ENCODE assay signal across 14 cellular contexts in genomic region chr1:36232212-36233031, GRCh38. TPM values are rescaled to one million over a fixed set of nuclear protein-coding genes. Genes with fewer than 3 reads are reported as not detected.
DNase-seq lines count a peak whose midpoint lies in the region; ATAC-seq and TF ChIP-seq lines count a peak whose summit lies in the region.
"Had no signal": no experiment of that assay in that cellular context is flagged by ENCODE, and none has a peak within 500 bp of the region (broad histone marks: within the 10 kb centered on the region; RNA-seq: fewer than 3 reads in every experiment).

No MANE protein-coding gene starts in this region.

- no peaks in the 10 kb centered on the region for H3K9me2 ChIP-seq in SU-DHL-6 (replicated peaks; ENCODE audit: insufficient read depth, low read length)

- peaks cover 34% of the 10 kb centered on the region; the same call in 1 of the 2 replicates for H4K20me1 ChIP-seq in SU-DHL-6 (ENCODE audit: low read depth, low read length)

- peak overlapping the region; percentile 19 for H3K27ac ChIP-seq in right cardiac atrium (ENCODE audit: low read length)
- H3K27ac ChIP-seq in SU-DHL-6 (ENCODE audit: low read depth, low read length): peak overlapping the region; percentile 50
- no peak overlapping the region for H3K27ac ChIP-seq in liver (ENCODE audit: low read depth in 1 of 2, low read length in 2 of 2)

- no peak overlapping the region for H2AFZ ChIP-seq in SU-DHL-6 (ENCODE audit: low read depth, low read length, severe bottlenecking)

- H3K4me2 ChIP-seq in SU-DHL-6 (ENCODE audit: low read depth, low read length, poor library complexity, severe bottlenecking): peak overlapping the region; percentile 9

- ATAC-seq in right cardiac atrium (no peak), Right ventricle myocardium superior (ENCODE audit: poor library complexity) (no peak), GM21515 (IDR thresholded peaks at IDR 0.05; ENCODE audit: unreplicated experiment) (no peak), HG02642 (IDR thresholded peaks at IDR 0.05; ENCODE audit: poor library complexity, unreplicated experiment) (no peak)
- ATAC-seq: SK-N-SH treated with all-trans-retinoic acid at 6 μM for 48 hours had no signal

- no peaks in the 10 kb centered on the region for H3K27me3 ChIP-seq in right cardiac atrium (ENCODE audit: control insufficient read depth, insufficient read depth)
- no peaks in the 10 kb centered on the region for H3K27me3 ChIP-seq in SU-DHL-6 (ENCODE audit: low read length)
- no peaks in the 10 kb centered on the region for H3K27me3 ChIP-seq in liver (ENCODE audit: control insufficient read depth in 4 of 4, insufficient read depth in 4 of 4, low read length in 3 of 4)

- H3K27ac Mint-ChIP-seq in stimulated activated naive CD8-positive, alpha-beta T cell treated with anti-CD3 and anti-CD28 coated beads, Interleukin-15, Interleukin-2, amounts not matched to agents 100 ng/mL and 50 ng/mL, for 24 hours: peak overlapping the region; percentile 14

- H3K9ac ChIP-seq in SU-DHL-6 (ENCODE audit: low read length) (no peak overlapping the region), liver (ENCODE audit: low read depth in 1 of 2, low read length in 2 of 2) (peak overlapping the region in 1 of 2 donors; percentile 20)

- no peaks in the 10 kb centered on the region for H3K27me3 Mint-ChIP-seq in stimulated activated naive CD8-positive, alpha-beta T cell treated with anti-CD3 and anti-CD28 coated beads, Interleukin-15, Interleukin-2, amounts not matched to agents 100 ng/mL and 50 ng/mL, for 24 hours

- peaks cover 99% of the 10 kb centered on the region for H3K79me2 ChIP-seq in SU-DHL-6 (ENCODE audit: insufficient read depth, low read length)

- H3F3A ChIP-seq in SU-DHL-6 (ENCODE audit: insufficient read depth): peaks cover 11% of the 10 kb centered on the region; the same call in 1 of the 2 replicates

- DNase-seq in right cardiac atrium (no peak), Right ventricle myocardium superior (no peak), foreskin melanocyte (no peak)
- DNase-seq: activated gamma-delta T cell, DMS153, kidney, NCI-H1436, substantia nigra had no signal

- no peak for TF ChIP-seq RAD21 in liver (IDR thresholded peaks at IDR 0.05)

- H3K9me3 Mint-ChIP-seq in stimulated activated naive CD8-positive, alpha-beta T cell treated with anti-CD3 and anti-CD28 coated beads, Interleukin-15, Interleukin-2, amounts not matched to agents 100 ng/mL and 50 ng/mL, for 24 hours: no peaks in the 10 kb centered on the region

- peaks cover 62% of the 10 kb centered on the region for H3K4me1 Mint-ChIP-seq in stimulated activated naive CD8-positive, alpha-beta T cell treated with anti-CD3 and anti-CD28 coated beads, Interleukin-15, Interleukin-2, amounts not matched to agents 100 ng/mL and 50 ng/mL, for 24 hours (ENCODE audit: low read depth)

- peak overlapping the region; percentile 3 for H3K4me3 Mint-ChIP-seq in stimulated activated naive CD8-positive, alpha-beta T cell treated with anti-CD3 and anti-CD28 coated beads, Interleukin-15, Interleukin-2, amounts not matched to agents 100 ng/mL and 50 ng/mL, for 24 hours

- TF ChIP-seq CTCF in SU-DHL-6 (IDR thresholded peaks at IDR 0.05; ENCODE audit: insufficient read depth, low read length, poor library complexity, severe bottlenecking) (no peak), liver (IDR thresholded peaks at IDR 0.05; ENCODE audit: low read depth, low read length, missing input control) (no peak)

- H3K36me3 ChIP-seq in SU-DHL-6 (ENCODE audit: low read length) (peaks cover 19% of the 10 kb centered on the region; the same call in 1 of the 2 replicates), liver (ENCODE audit: control insufficient read depth in 4 of 4, insufficient read depth in 3 of 4, low read depth in 1 of 4, low read length in 3 of 4) (peaks cover 4 to 17% (median 8%) of the 10 kb centered on the region in 4 donors)

- intact Hi-C loops in right cardiac atrium (cut with DNase I) (loop anchor here in 2 of 4 donors (10.0 kb wide), 1 partner anchor 52 kb away; no protein-coding TSS in a partner anchor), Right ventricle myocardium superior (cut with DNase I) (no loop called here)

- peaks cover 51% of the 10 kb centered on the region for H3K36me3 Mint-ChIP-seq in stimulated activated naive CD8-positive, alpha-beta T cell treated with anti-CD3 and anti-CD28 coated beads, Interleukin-15, Interleukin-2, amounts not matched to agents 100 ng/mL and 50 ng/mL, for 24 hours (ENCODE audit: low read depth)

- H3K4me1 ChIP-seq in right cardiac atrium (ENCODE audit: control insufficient read depth, insufficient read depth, low read length) (peaks cover 3% of the 10 kb centered on the region), liver (ENCODE audit: control insufficient read depth in 4 of 4, insufficient read depth in 4 of 4, low read length in 3 of 4) (peaks cover 4 to 19% (median 14%) of the 10 kb centered on the region in 4 donors)

- no peaks in the 10 kb centered on the region for H3K9me3 ChIP-seq in right cardiac atrium (ENCODE audit: control insufficient read depth, low read length)
- H3K9me3 ChIP-seq in SU-DHL-6 (ENCODE audit: insufficient read depth, low read length): no peaks in the 10 kb centered on the region
- no peaks in the 10 kb centered on the region for H3K9me3 ChIP-seq in liver (ENCODE audit: control insufficient read depth in 4 of 4, low read length in 3 of 4)

- 82% methylated on average over 10 of the region's 10 CpGs for WGBS in right cardiac atrium
- 72% methylated on average over 10 of the region's 10 CpGs for WGBS in liver

- H3K4me3 ChIP-seq in right cardiac atrium (ENCODE audit: low read length): no peak overlapping the region
- H3K4me3 ChIP-seq in SU-DHL-6 (ENCODE audit: insufficient read depth, low read length, poor library complexity, severe bottlenecking): no peak overlapping the region
- no peak overlapping the region for H3K4me3 ChIP-seq in liver (ENCODE audit: low read depth in 1 of 3, low read length in 3 of 3)

TF ChIP-seq in liver, 16 proteins besides CTCF, POLR2A, EP300 and RAD21 (continues in another document):
- TF ChIP-seq RXRA (IDR thresholded peaks at IDR 0.05) (no peak), HNF4G (IDR thresholded peaks at IDR 0.05) (no peak), ZBTB33 (IDR thresholded peaks at IDR 0.05) (no peak), HNF4A (conservative IDR thresholded peaks at IDR 0.05) (peak in 1 of 2 donors; percentile 9), JUND (IDR thresholded peaks at IDR 0.05) (no peak), ATF3 (IDR thresholded peaks at IDR 0.05) (no peak), FOXA1 (IDR thresholded peaks at IDR 0.05) (peak; percentile 50), SP1 (IDR thresholded peaks at IDR 0.05) (no peak), NR2F2 (IDR thresholded peaks at IDR 0.05) (no peak), EGR1 (IDR thresholded peaks at IDR 0.05; ENCODE audit: low read depth in 2 of 2) (no peak), GABPA (IDR thresholded peaks at IDR 0.05 in 1 of 2, conservative IDR thresholded peaks at IDR 0.05 in 1 of 2) (no peak), MAX (IDR thresholded peaks at IDR 0.05) (no peak), REST (IDR thresholded peaks at IDR 0.05) (no peak), TAF1 (conservative IDR thresholded peaks at IDR 0.05) (no peak)

RNA-seq across cellular contexts. Expression of gene THRAP3, which starts 8.2 kb away (rescaled TPM):
- total RNA-seq in right cardiac atrium: 10 to 100 TPM; 66.3 to 85.5 (median 77.3) TPM
- 32.6 TPM for polyA plus RNA-seq in right cardiac atrium
- total RNA-seq in Right ventricle myocardium superior: 57.6 TPM
- 10 to 100 TPM; 48.9 to 55.1 TPM for total RNA-seq in liver
- polyA plus RNA-seq in liver: 10 to 100 TPM; 21.3 to 42.8 TPM

Comparison
In these comparisons a context has a peak if more than half of its experiments do, and no peak if none do; other contexts are left out.
1. H3K27ac ChIP-seq: peak in right cardiac atrium (single experiment) and SU-DHL-6 (single experiment); none in liver (0 of 2).